In the genomic region with DNA sequence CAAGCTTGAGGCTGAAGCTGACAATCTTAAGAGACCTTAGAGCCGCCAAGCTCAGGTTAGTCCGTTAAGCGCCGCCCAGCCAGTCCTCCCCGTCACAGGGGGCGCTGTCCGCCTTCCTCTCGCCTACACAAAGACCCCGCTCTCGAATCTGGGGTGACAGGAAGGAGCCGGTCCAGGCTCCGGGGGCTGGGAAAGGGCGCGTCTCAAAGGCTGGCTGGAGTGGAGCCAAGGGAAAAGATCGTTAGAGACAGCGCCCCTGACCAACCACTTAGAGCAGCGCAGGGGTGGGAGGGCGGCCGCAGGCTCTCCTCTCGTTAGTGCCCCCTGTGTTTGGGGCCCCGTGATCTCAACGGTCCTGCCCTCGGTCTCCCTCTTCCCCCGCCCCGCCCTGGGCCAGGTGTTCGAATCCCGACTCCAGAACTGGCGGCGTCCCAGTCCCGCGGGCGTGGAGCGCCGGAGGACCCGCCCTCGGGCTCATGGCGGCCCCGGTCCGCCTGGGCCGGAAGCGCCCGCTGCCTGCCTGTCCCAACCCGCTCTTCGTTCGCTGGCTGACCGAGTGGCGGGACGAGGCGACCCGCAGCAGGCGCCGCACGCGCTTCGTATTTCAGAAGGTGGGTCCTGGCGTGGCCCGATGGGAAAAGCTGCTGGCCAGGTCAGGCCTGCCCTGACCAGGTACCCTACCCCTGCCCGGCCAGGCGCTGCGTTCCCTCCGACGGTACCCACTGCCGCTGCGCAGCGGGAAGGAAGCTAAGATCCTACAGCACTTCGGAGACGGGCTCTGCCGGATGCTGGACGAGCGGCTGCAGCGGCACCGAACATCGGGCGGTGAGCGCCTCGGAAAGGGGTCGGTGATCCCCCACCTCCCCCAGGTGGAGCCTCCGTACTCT, we compare ENCODE assay signal across 8 cellular contexts. TPM values are rescaled to one million over a fixed set of nuclear protein-coding genes. Genes with fewer than 3 reads are reported as not detected.
DNase-seq lines count a peak whose midpoint lies in the region; ATAC-seq and TF ChIP-seq lines count a peak whose summit lies in the region.

A gene with protein sequence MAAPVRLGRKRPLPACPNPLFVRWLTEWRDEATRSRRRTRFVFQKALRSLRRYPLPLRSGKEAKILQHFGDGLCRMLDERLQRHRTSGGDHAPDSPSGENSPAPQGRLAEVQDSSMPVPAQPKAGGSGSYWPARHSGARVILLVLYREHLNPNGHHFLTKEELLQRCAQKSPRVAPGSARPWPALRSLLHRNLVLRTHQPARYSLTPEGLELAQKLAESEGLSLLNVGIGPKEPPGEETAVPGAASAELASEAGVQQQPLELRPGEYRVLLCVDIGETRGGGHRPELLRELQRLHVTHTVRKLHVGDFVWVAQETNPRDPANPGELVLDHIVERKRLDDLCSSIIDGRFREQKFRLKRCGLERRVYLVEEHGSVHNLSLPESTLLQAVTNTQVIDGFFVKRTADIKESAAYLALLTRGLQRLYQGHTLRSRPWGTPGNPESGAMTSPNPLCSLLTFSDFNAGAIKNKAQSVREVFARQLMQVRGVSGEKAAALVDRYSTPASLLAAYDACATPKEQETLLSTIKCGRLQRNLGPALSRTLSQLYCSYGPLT (plus strand): TSS at position 156 of the 887 bp plus-strand sequence. CDS start 321 bp downstream, at position 477.

- H3K9me3 Mint-ChIP-seq in activated naive CD4-positive, alpha-beta T cell treated with anti-CD3 and anti-CD28 coated beads, Interleukin-2, amount 50 U/mL, for 24 hours = no peaks in the 10 kb centered on the region

- peaks cover 56% of the 10 kb centered on the region for H3K4me1 ChIP-seq in suprapubic skin

- H3K4me3 ChIP-seq in suprapubic skin = peak within 1 kb of the TSS; percentile 87

- peak; percentile 28 for ATAC-seq in GM21825 (IDR thresholded peaks at IDR 0.05; ENCODE audit: unreplicated experiment)

- H3K27ac Mint-ChIP-seq in activated naive CD4-positive, alpha-beta T cell treated with anti-CD3 and anti-CD28 coated beads, Interleukin-2, amount 50 U/mL, for 24 hours = peak within 1 kb of the TSS; percentile 98

- H3K4me3 Mint-ChIP-seq in activated naive CD4-positive, alpha-beta T cell treated with anti-CD3 and anti-CD28 coated beads, Interleukin-2, amount 50 U/mL, for 24 hours = peak within 1 kb of the TSS; percentile 95

- H3K27me3 Mint-ChIP-seq in activated naive CD4-positive, alpha-beta T cell treated with anti-CD3 and anti-CD28 coated beads, Interleukin-2, amount 50 U/mL, for 24 hours = no peaks in the 10 kb centered on the region

- WGBS in suprapubic skin = 0% methylated on average over 51 of the region's 78 CpGs

- no peak for TF ChIP-seq EP300 in suprapubic skin (IDR thresholded peaks at IDR 0.05)

- peaks cover 44% of the 10 kb centered on the region for H3K4me1 Mint-ChIP-seq in activated naive CD4-positive, alpha-beta T cell treated with anti-CD3 and anti-CD28 coated beads, Interleukin-2, amount 50 U/mL, for 24 hours

- H3K27me3 ChIP-seq in suprapubic skin = no peaks in the 10 kb centered on the region

- no peaks in the 10 kb centered on the region for H3K9me3 ChIP-seq in suprapubic skin

- peaks cover 43% of the 10 kb centered on the region for H3K36me3 ChIP-seq in suprapubic skin

- TF ChIP-seq POLR2A in suprapubic skin (IDR thresholded peaks at IDR 0.05) = peak in 1 of 2 donors; percentile 57

- peak within 1 kb of the TSS; percentile 97 for H3K27ac ChIP-seq in suprapubic skin

- DNase-seq in COLO829 (ENCODE audit: low spot score) (peak; percentile 86), NCI-H1105 (lab: John Stamatoyannopoulos, UW) (peak; percentile 96), SKM-1 (lab: John Stamatoyannopoulos, UW; ENCODE audit: unreplicated experiment) (peak; percentile 94), globus pallidus (ENCODE audit: low spot score) (peak; percentile 92), occipital lobe (lab: John Stamatoyannopoulos, UW) (peak; percentile 91), suprapubic skin (ENCODE audit: low spot score in 2 of 2) (peak; percentile 98 to 99)

- TF ChIP-seq CTCF in suprapubic skin (IDR thresholded peaks at IDR 0.05) = peak; percentile 90 to 92

- H3K36me3 Mint-ChIP-seq in activated naive CD4-positive, alpha-beta T cell treated with anti-CD3 and anti-CD28 coated beads, Interleukin-2, amount 50 U/mL, for 24 hours = peaks cover 18% of the 10 kb centered on the region

RNA-seq across cellular contexts. Expression of the gene that starts here (rescaled TPM):
- total RNA-seq in occipital lobe = 45.9 TPM
- total RNA-seq in suprapubic skin = 10 to 100 TPM; 22.8 to 46.2 (median 32.2) TPM

Comparison
In these comparisons a context has a peak if more than half of its experiments do, and no peak if none do; other contexts are left out.
1. Peak in every context shown above with its lines: DNase-seq, ATAC-seq, H3K4me3 ChIP-seq and H3K27ac ChIP-seq.